Comparison of ENCODE assay signal across 8 cellular contexts in the genomic region with DNA sequence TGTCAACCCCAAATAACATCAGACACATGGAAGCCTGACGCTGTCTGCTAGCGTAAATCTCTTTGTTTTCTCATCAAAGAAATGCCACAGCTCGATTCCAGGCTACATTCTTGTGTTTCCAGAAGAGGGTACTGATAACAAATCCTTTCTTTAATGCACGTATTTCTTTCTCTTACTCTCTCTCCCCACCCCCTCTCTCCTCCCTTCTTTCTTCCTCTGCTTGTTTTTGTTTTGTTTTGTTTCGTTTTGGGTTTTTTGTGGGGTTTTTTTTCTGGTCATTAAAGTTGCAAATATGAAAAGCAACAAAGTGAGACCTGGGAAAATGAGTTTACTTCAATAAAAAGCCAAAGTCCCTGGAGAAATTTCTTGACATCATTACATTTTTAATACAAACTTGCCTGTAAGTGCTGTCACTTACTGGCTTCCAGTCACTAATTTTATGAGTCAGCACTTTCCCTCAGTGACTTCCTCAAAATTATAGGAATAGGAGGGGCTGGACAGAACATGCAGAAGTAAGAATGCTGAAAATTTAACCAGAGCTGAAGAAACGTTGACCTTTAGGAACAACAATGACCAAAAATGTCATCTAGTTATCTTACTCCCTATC.
DNase-seq lines count a peak whose midpoint lies in the region; ATAC-seq, FAIRE-seq and TF ChIP-seq lines count a peak whose summit lies in the region.

No MANE protein-coding gene starts in this region.

- intact Hi-C loops in K562 (cut with micrococcal nuclease), result loop anchor here (1.0 to 10.0 kb wide), 5 partner anchors 26 to 264 kb away; a partner anchor contains a TSS

- H3K4me3 ChIP-seq in K562, result peak overlapping the region; percentile 24; the same call in 1 of the 2 replicates

- peak; percentile 72 to 81 for TF ChIP-seq RAD21 in K562 (CRISPR knock-in tag; conservative IDR thresholded peaks at IDR 0.05 in 1 of 2, IDR thresholded peaks at IDR 0.05 in 1 of 2)

- peak; percentile 81 for FAIRE-seq in K562 (lab: Jason Lieb, UNC)

- H3K4me1 Mint-ChIP-seq in type B pancreatic cell (ENCODE audit: unreplicated experiment), result peaks cover 4% of the 10 kb centered on the region
- peaks cover 19% of the 10 kb centered on the region for H3K4me1 Mint-ChIP-seq in glutamatergic neuron (ENCODE audit: low read depth, unreplicated experiment)

- H3K4me1 ChIP-seq in K562 (replicated peaks in 1 of 2; ENCODE audit: control insufficient read depth in 2 of 2, insufficient read depth in 2 of 2, low read length in 2 of 2), result peaks cover 0 to 24% of the 10 kb centered on the region in 2 experiments; a peak in 3 of 5 replicates

- TF ChIP-seq CTCF in K562 (IDR thresholded peaks at IDR 0.05 in 2 of 3, conservative IDR thresholded peaks at IDR 0.05 in 1 of 3; ENCODE audit: insufficient read depth in 2 of 3, low read depth in 1 of 3, low read length in 3 of 3) (peak; percentile 15 to 61 (median 34); a peak in 4 of 6 replicates), type B pancreatic cell (conservative IDR thresholded peaks at IDR 0.05) (peak; percentile 28), glutamatergic neuron (IDR thresholded peaks at IDR 0.05; ENCODE audit: partially characterized antibody, unreplicated experiment) (no peak)

- DNase-seq in EL (peak; percentile 48), NCI-H526 treated with DMSO at 0.1 percent for 48 hours (lab: John Stamatoyannopoulos, UW) (peak; percentile 32), K562 (ENCODE audit: extremely low read depth in 1 of 4, low spot score in 3 of 4) (peak; percentile 46 to 73 (median 58)), left lobe of liver (ENCODE audit: low spot score) (no peak), type B pancreatic cell (ENCODE audit: extremely low spot score, unreplicated experiment) (no peak), glutamatergic neuron (no peak), mesenteric fat pad (ENCODE audit: low spot score) (no peak)

- H3K4me3 Mint-ChIP-seq in type B pancreatic cell (peak overlapping the region; percentile 16), glutamatergic neuron (ENCODE audit: unreplicated experiment) (no peak overlapping the region)

- no peaks in the 10 kb centered on the region for H3K9me1 ChIP-seq in K562 (ENCODE audit: control insufficient read depth, insufficient read depth, low read length)

- no peaks in the 10 kb centered on the region for H3K79me2 ChIP-seq in K562 (ENCODE audit: control insufficient read depth, insufficient read depth, low read length)

- in situ Hi-C loops in K562 (cut with MboI), result no loop called here

- POLR2A ChIA-PET in K562 (lab: Yijun Ruan, JAX), result interaction anchor here (0.6 to 1.8 kb wide), 5 partner anchors 20 to 241 kb away, joined by 3 to 7 read pairs (median 4); a partner anchor contains a TSS

- peak overlapping the region; percentile 58 for H2AFZ ChIP-seq in K562 (ENCODE audit: low read depth, low read length)

- H3K9me3 ChIP-seq in K562 (replicated peaks; ENCODE audit: control insufficient read depth, insufficient read depth, low read depth, low read length), result no peaks in the 10 kb centered on the region

- no peaks in the 10 kb centered on the region for H3K27me3 ChIP-seq in K562 (ENCODE audit: control insufficient read depth in 2 of 2, insufficient read depth in 2 of 2, low read length in 2 of 2)

- no peak overlapping the region for H3K27ac Mint-ChIP-seq in type B pancreatic cell
- H3K27ac Mint-ChIP-seq in glutamatergic neuron (ENCODE audit: unreplicated experiment), result no peak overlapping the region

- H3K4me2 ChIP-seq in K562 (ENCODE audit: insufficient read depth, low read length), result peak overlapping the region; percentile 54

- no peaks in the 10 kb centered on the region for H3K36me3 Mint-ChIP-seq in type B pancreatic cell
- H3K36me3 Mint-ChIP-seq in glutamatergic neuron (ENCODE audit: unreplicated experiment), result no peaks in the 10 kb centered on the region

- H3K36me3 ChIP-seq in K562 (ENCODE audit: control insufficient read depth, insufficient read depth, low read length), result no peaks in the 10 kb centered on the region; the same call in 2 of the 3 replicates

- no peaks in the 10 kb centered on the region for H4K20me1 ChIP-seq in K562 (replicated peaks; ENCODE audit: control insufficient read depth, insufficient read depth, low read length)

- WGBS in K562 (ENCODE audit: insufficient coverage, low coverage, missing lambda C conversion rate), result 0% methylated on average over 6 of the region's 6 CpGs

- 0 out of 2 replicates have a peak, but pooled peaks have one; percentile 20 for TF ChIP-seq EP300 in K562 (IDR thresholded peaks at IDR 0.05; ENCODE audit: low read length)

- H3K9me3 Mint-ChIP-seq in type B pancreatic cell, result no peaks in the 10 kb centered on the region
- no peaks in the 10 kb centered on the region for H3K9me3 Mint-ChIP-seq in glutamatergic neuron (ENCODE audit: unreplicated experiment)

- BruUV-seq in K562 (replicated peaks; lab: Mats Ljungman, UMichigan), result no TSS peak

- no peak for TF ChIP-seq POLR2A in K562 (conservative IDR thresholded peaks at IDR 0.05)

- CTCF ChIA-PET in K562 (lab: Yijun Ruan, JAX; ENCODE audit: low intra/inter-chr PET ratio), result interaction anchor here (0.6 to 1.0 kb wide), 3 partner anchors 105 to 119 kb away, joined by 3 read pairs; a partner anchor contains a TSS

- ATAC-seq in GM21529 (IDR thresholded peaks at IDR 0.05; ENCODE audit: unreplicated experiment), result peak; percentile 64
- ATAC-seq in K562, result peak; percentile 90
- ATAC-seq in left lobe of liver, result peak; percentile 91

- peak overlapping the region; percentile 77 for H3K27ac ChIP-seq in K562 (ENCODE audit: extremely low read depth, low read depth, low read length)

- H3K9ac ChIP-seq in K562 (ENCODE audit: insufficient read depth in 1 of 2, low read depth in 2 of 2, low read length in 2 of 2), result peak overlapping the region in 1 of 2 experiments; percentile 62; a peak in 2 of 4 replicates

- no peaks in the 10 kb centered on the region for H3K27me3 Mint-ChIP-seq in type B pancreatic cell
- peaks cover 2% of the 10 kb centered on the region for H3K27me3 Mint-ChIP-seq in glutamatergic neuron (ENCODE audit: unreplicated experiment)

TF ChIP-seq in K562, 482 proteins besides CTCF, POLR2A, EP300 and RAD21 (continues in another document):
- TF ChIP-seq, protein P1, sequence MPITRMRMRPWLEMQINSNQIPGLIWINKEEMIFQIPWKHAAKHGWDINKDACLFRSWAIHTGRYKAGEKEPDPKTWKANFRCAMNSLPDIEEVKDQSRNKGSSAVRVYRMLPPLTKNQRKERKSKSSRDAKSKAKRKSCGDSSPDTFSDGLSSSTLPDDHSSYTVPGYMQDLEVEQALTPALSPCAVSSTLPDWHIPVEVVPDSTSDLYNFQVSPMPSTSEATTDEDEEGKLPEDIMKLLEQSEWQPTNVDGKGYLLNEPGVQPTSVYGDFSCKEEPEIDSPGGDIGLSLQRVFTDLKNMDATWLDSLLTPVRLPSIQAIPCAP (CRISPR knock-in tag; IDR thresholded peaks at IDR 0.05; ENCODE audit: borderline replicate concordance), result no peak
- TF ChIP-seq ZNF57 (CRISPR knock-in tag; IDR thresholded peaks at IDR 0.05) (no peak), ZNF830 (CRISPR knock-in tag; IDR thresholded peaks at IDR 0.05) (no peak), CC2D1A (IDR thresholded peaks at IDR 0.05) (peak; percentile 77; the same call in 1 of the 2 replicates), ELF1 (tag; IDR thresholded peaks at IDR 0.05) (peak; percentile 41; the same call in 1 of the 2 replicates), SIN3B (IDR thresholded peaks at IDR 0.05; ENCODE audit: low read depth) (no peak), TEAD4 (IDR thresholded peaks at IDR 0.05; ENCODE audit: low read length) (0 out of 2 replicates have a peak, but pooled peaks have one; percentile 9), TEAD4 (CRISPR knock-in tag; IDR thresholded peaks at IDR 0.05; ENCODE audit: borderline replicate concordance) (no peak), KLF10 (CRISPR knock-in tag; IDR thresholded peaks at IDR 0.05) (no peak), TAL1 (IDR thresholded peaks at IDR 0.05) (peak; percentile 18; the same call in 1 of the 2 replicates), NFIC (IDR thresholded peaks at IDR 0.05) (peak; percentile 22; the same call in 1 of the 2 replicates), CHD4 (IDR thresholded peaks at IDR 0.05; ENCODE audit: insufficient read depth, insufficient replicate concordance, low read depth, low read length, poor library complexity, severe bottlenecking) (no peak)
- TF ChIP-seq, protein P2, sequence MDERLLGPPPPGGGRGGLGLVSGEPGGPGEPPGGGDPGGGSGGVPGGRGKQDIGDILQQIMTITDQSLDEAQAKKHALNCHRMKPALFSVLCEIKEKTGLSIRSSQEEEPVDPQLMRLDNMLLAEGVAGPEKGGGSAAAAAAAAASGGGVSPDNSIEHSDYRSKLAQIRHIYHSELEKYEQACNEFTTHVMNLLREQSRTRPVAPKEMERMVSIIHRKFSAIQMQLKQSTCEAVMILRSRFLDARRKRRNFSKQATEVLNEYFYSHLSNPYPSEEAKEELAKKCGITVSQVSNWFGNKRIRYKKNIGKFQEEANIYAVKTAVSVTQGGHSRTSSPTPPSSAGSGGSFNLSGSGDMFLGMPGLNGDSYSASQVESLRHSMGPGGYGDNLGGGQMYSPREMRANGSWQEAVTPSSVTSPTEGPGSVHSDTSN (CRISPR knock-in tag; IDR thresholded peaks at IDR 0.05; ENCODE audit: low read depth), result no peak
- TF ChIP-seq, protein P2 (tag; conservative IDR thresholded peaks at IDR 0.05; ENCODE audit: low read depth), result peak; percentile 30; the same call in 1 of the 2 replicates
- TF ChIP-seq, protein P3, sequence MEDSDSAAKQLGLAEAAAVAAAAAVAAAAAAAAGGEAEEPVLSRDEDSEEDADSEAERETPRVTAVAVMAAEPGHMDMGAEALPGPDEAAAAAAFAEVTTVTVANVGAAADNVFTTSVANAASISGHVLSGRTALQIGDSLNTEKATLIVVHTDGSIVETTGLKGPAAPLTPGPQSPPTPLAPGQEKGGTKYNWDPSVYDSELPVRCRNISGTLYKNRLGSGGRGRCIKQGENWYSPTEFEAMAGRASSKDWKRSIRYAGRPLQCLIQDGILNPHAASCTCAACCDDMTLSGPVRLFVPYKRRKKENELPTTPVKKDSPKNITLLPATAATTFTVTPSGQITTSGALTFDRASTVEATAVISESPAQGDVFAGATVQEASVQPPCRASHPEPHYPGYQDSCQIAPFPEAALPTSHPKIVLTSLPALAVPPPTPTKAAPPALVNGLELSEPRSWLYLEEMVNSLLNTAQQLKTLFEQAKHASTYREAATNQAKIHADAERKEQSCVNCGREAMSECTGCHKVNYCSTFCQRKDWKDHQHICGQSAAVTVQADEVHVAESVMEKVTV (CRISPR knock-in tag; IDR thresholded peaks at IDR 0.05), result peak; percentile 57

Comparison
In these comparisons a context has a peak if more than half of its experiments do, and no peak if none do; other contexts are left out.
1. DNase-seq: peak in EL (single experiment), NCI-H526 treated with DMSO at 0.1 percent for 48 hours (single experiment) and K562 (4 of 4); none in left lobe of liver (single experiment), type B pancreatic cell (single experiment), glutamatergic neuron (single experiment) and mesenteric fat pad (single experiment).
2. Peak in every context shown above with its lines, with median percentiles within 50 percentile points of each other: ATAC-seq.